Comparison of ENCODE assay signal across 29 cellular contexts in the genomic region with DNA sequence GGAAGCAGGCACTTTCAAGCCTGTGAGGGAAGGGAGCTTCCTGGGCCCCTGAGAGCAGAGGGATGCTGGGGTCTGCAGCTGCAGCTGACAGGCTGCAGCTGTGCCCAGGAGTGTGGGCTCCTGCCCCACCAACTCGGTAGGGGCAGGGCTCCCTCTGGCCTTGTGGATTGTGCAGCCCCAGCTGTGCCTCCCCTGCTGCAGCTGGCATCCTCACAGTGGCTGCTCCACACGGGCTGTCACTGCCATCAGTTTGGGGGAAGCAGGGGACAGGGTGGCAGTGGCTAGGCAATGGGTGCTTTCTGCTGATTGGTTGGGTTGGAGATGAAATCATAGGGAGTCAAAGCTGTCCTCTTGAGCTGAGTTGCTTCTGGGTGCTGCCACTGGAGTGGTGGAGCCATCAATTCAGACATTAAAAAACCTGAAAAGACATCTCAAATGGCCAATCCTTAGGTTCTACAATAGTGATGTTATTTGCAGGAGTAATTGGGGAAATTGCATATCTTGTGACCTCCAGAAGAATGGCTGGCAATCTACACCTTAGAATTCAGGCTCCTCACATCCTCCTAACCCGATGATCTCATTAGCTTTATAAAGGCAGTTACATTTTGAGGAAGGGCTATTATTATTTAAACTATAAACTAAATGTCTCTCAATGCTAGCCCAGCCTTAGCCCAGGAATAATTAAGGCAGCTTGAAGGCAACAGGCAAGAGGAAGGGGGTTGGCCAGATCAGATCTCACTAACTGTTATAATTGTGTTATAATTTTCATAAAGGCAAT.
"Had no signal": no experiment of that assay in that cellular context is flagged by ENCODE, and none has a peak within 500 bp of the region (broad histone marks: within the 10 kb centered on the region; RNA-seq: fewer than 3 reads in every experiment).

No MANE protein-coding gene starts in this region.

- H2AFZ ChIP-seq: hepatocyte had no signal

- H3K36me3 Mint-ChIP-seq: activated naive CD8-positive, alpha-beta T cell; natural killer cell treated with Interleukin-12 subunit alpha and Interleukin-12 subunit beta and Interleukin-15 and Interleukin-18, amount 100 ng/mL, for 72 hours had no signal

- FAIRE-seq: bronchial epithelial cell, colon, islet of Langerhans, TTC549, urothelium cell line had no signal

- H3K4me3 ChIP-seq: gastroesophageal sphincter, hepatocyte, left ventricle myocardium inferior, mucosa of descending colon, right lobe of liver, testis, transverse colon had no signal

- ATAC-seq: activated CD4-positive, CD25-positive, alpha-beta regulatory T cell treated with anti-CD3 and anti-CD28 coated beads, Interleukin-2, amount 50 U/mL, for 24 hours; mucosa of descending colon; stimulated activated naive CD8-positive, alpha-beta T cell treated with anti-CD3 and anti-CD28 coated beads, Interleukin-15, Interleukin-2, amounts not matched to agents 100 U/mL and 50 U/mL, for 24 hours had no signal

- H3K4me2 ChIP-seq: hepatocyte had no signal

- H3K27me3 ChIP-seq: gastroesophageal sphincter, hepatocyte, neutrophil, right lobe of liver, testis, transverse colon had no signal

- H3K27ac Mint-ChIP-seq: activated naive CD8-positive, alpha-beta T cell; natural killer cell treated with Interleukin-12 subunit alpha and Interleukin-12 subunit beta and Interleukin-15 and Interleukin-18, amount 100 ng/mL, for 72 hours; T-helper 2 cell treated with Interferon-gamma antibody and Interleukin-4, amounts not matched to agents 5 μg/mL and 100 μg/mL, for 36 hours had no signal

- H3K4me3 Mint-ChIP-seq: activated naive CD8-positive, alpha-beta T cell; natural killer cell treated with Interleukin-12 subunit alpha and Interleukin-12 subunit beta and Interleukin-15 and Interleukin-18, amount 100 ng/mL, for 72 hours; T-helper 2 cell treated with Interferon-gamma antibody and Interleukin-4, amounts not matched to agents 5 μg/mL and 100 μg/mL, for 36 hours had no signal

- H3K9me3 Mint-ChIP-seq: T-helper 2 cell treated with Interferon-gamma antibody and Interleukin-4, amounts not matched to agents 5 μg/mL and 100 μg/mL, for 36 hours had no signal

- H3K36me3 ChIP-seq: gastroesophageal sphincter, left ventricle myocardium inferior, neutrophil, right lobe of liver, transverse colon had no signal

- H3K4me1 ChIP-seq: gastroesophageal sphincter, left ventricle myocardium inferior, right lobe of liver, testis, transverse colon had no signal

- H3K9me3 ChIP-seq: testis had no signal

- H3K27ac ChIP-seq: gastroesophageal sphincter, hepatocyte, left ventricle myocardium inferior, neutrophil, right lobe of liver, testis, transverse colon, VCaP had no signal

- DNase-seq: activated CD4-positive, alpha-beta T cell treated with anti-CD3 and anti-CD28 coated beads for 48 hours; activated CD4-positive, alpha-beta T cell treated with anti-CD3 and anti-CD28 coated beads, Interleukin-2, amount 50 U/mL, for 48 hours; activated CD8-positive, alpha-beta memory T cell treated with anti-CD3 and anti-CD28 coated beads for 24 hours; activated effector memory CD4-positive, alpha-beta T cell treated with Interleukin-2 at 50 U/mL for 16 hours; activated naive CD4-positive, alpha-beta T cell treated with Interleukin-2 at 50 U/mL for 16 hours; dermis blood vessel endothelial cell; effector CD8-positive, alpha-beta T cell; erythroblast; left ventricle myocardium inferior; mucosa of descending colon; stimulated activated CD4-positive, alpha-beta T cell treated with anti-CD3 and anti-CD28 coated beads, Interleukin-2, amount 100 ng/mL, for 48 hours; stimulated activated naive CD8-positive, alpha-beta T cell treated with anti-CD3 and anti-CD28 coated beads, Interleukin-15, Interleukin-2, amounts not matched to agents 100 U/mL and 50 U/mL, for 24 hours; T-helper 1 cell; testis; transverse colon had no signal
